ENCODE assay signal across 31 cellular contexts in the genomic region with DNA sequence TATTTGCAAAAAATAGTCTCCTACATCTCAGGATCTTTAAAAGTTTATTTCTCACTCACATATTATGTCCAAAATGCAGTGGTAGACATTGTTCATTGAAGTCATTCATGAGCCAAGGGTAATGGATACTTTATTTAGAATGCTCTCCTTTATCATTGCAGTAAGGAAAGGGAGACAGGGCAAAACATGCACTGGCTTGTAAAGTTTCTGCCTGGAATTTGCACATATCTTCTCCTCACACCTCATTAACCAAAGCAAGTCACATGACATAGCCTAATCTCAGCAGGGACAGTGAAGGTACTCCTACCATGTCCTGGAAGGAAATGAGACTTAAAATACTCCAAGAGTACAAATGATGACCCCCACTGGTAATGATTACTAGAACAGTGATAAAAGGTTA.
"Had no signal": no experiment of that assay in that cellular context is flagged by ENCODE, and none has a peak within 500 bp of the region (broad histone marks: within the 10 kb centered on the region; RNA-seq: fewer than 3 reads in every experiment).

No MANE protein-coding gene starts in this region.

- H3K4me3 Mint-ChIP-seq: memory B cell; mesothelial cell of epicardium; naive B cell; nephron progenitor cell; stimulated activated effector memory CD8-positive, alpha-beta T cell treated with anti-CD3 and anti-CD28 coated beads, Interleukin-12 subunit alpha, Interleukin-12 subunit beta, amount 100 ng/mL, for 72 hours had no signal

- H3K27ac ChIP-seq: coronary artery, gastrocnemius medialis, heart left ventricle, hepatocyte, lower lobe of right lung, prostate gland, right atrium auricular region, stomach, thyroid gland, vagina had no signal

- FAIRE-seq: endothelial cell of umbilical vein, islet of Langerhans had no signal

- H3K27me3 ChIP-seq: gastrocnemius medialis, heart left ventricle, hepatocyte, right atrium auricular region, stomach, thyroid gland, vagina had no signal

- ATAC-seq: gastrocnemius medialis; heart left ventricle; left colon; left ventricle myocardium superior; lower lobe of right lung; mucosa of descending colon; sciatic nerve; stimulated activated effector memory CD8-positive, alpha-beta T cell treated with anti-CD3 and anti-CD28 coated beads, Interleukin-12 subunit alpha, Interleukin-12 subunit beta, amount 100 ng/mL, for 72 hours had no signal

- H3K9me3 Mint-ChIP-seq: memory B cell had no signal

- H2AFZ ChIP-seq: hepatocyte had no signal

- H3K27me3 Mint-ChIP-seq: naive B cell had no signal

- H3K4me3 ChIP-seq: coronary artery, gastrocnemius medialis, heart left ventricle, hepatocyte, lower lobe of right lung, mucosa of descending colon, prostate gland, right atrium auricular region, smooth muscle cell, stomach, thyroid gland, vagina had no signal

- DNase-seq: dermis blood vessel endothelial cell; effector memory CD4-positive, alpha-beta T cell; gastrocnemius medialis; heart left ventricle; kidney glomerular epithelial cell; left colon; left ventricle myocardium superior; lower lobe of right lung; mucosa of descending colon; naive B cell; nephron progenitor cell; nucleus accumbens; stimulated activated CD4-positive, alpha-beta T cell treated with anti-CD3 and anti-CD28 coated beads, Interleukin-12 subunit alpha, Interleukin-12 subunit beta, amount 100 ng/mL, for 4 hours; stimulated activated CD4-positive, alpha-beta T cell treated with anti-CD3 and anti-CD28 coated beads, Interleukin-1b, Interleukin-23, amount 100 ng/mL, for 48 hours; stimulated activated CD4-positive, alpha-beta T cell treated with anti-CD3 and anti-CD28 coated beads, Interleukin-4, amount 100 ng/mL, for 24 hours; stimulated activated naive CD4-positive, alpha-beta T cell treated with Interleukin-2 at 50 U/mL for 16 hours; stomach; thyroid gland; trophoblast cell had no signal

- H3K36me3 ChIP-seq: gastrocnemius medialis, heart left ventricle, lower lobe of right lung, prostate gland, right atrium auricular region, stomach, thyroid gland, vagina had no signal

- H3K36me3 Mint-ChIP-seq: memory B cell; mesothelial cell of epicardium; naive B cell; stimulated activated effector memory CD8-positive, alpha-beta T cell treated with anti-CD3 and anti-CD28 coated beads, Interleukin-12 subunit alpha, Interleukin-12 subunit beta, amount 100 ng/mL, for 72 hours had no signal

- H3K9me3 ChIP-seq: gastrocnemius medialis, lower lobe of right lung, mucosa of descending colon, prostate gland, right atrium auricular region, thyroid gland, vagina had no signal

- H3K79me2 ChIP-seq: hepatocyte had no signal

- H3K4me1 ChIP-seq: gastrocnemius medialis, heart left ventricle, lower lobe of right lung, prostate gland, right atrium auricular region, stomach, thyroid gland, vagina had no signal

- H3K4me2 ChIP-seq: hepatocyte, smooth muscle cell had no signal

- H3K4me1 Mint-ChIP-seq: memory B cell; mesothelial cell of epicardium; naive B cell; nephron progenitor cell; stimulated activated effector memory CD8-positive, alpha-beta T cell treated with anti-CD3 and anti-CD28 coated beads, Interleukin-12 subunit alpha, Interleukin-12 subunit beta, amount 100 ng/mL, for 72 hours had no signal
